Comparison of ENCODE assay signal across 20 cellular contexts in genomic region chr6:5050009-5050408, GRCh38.
"Had no signal": no experiment of that assay in that cellular context is flagged by ENCODE, and none has a peak within 500 bp of the region (broad histone marks: within the 10 kb centered on the region; RNA-seq: fewer than 3 reads in every experiment).

No MANE protein-coding gene starts in this region.

- H3K27ac Mint-ChIP-seq: activated naive CD8-positive, alpha-beta T cell treated with anti-CD3 and anti-CD28 coated beads for 36 hours; dendritic cell treated with granulocyte-macrophage colony-stimulating factor and Interleukin-4, amounts not matched to agents 40 ng/mL and 50 ng/mL, for 4 days; immature natural killer cell; memory B cell; naive thymus-derived CD8-positive, alpha-beta T cell; stimulated activated naive CD8-positive, alpha-beta T cell treated with anti-CD3 and anti-CD28 coated beads, Interleukin-15, amount 100 ng/mL, for 72 hours had no signal

- DNase-seq: activated CD4-positive, alpha-beta T cell treated with anti-CD3 and anti-CD28 coated beads, Interleukin-2, amount 50 U/mL, for 48 hours; activated naive CD4-positive, alpha-beta T cell; activated naive CD8-positive, alpha-beta T cell treated with anti-CD3 and anti-CD28 coated beads for 36 hours; amniotic stem cell; effector CD8-positive, alpha-beta T cell; heart right ventricle; immature natural killer cell; kidney glomerular epithelial cell; left ventricle myocardium superior; mucosa of descending colon; naive thymus-derived CD8-positive, alpha-beta T cell; ovary; right lobe of liver; stimulated activated CD4-positive, alpha-beta T cell treated with anti-CD3 and anti-CD28 coated beads, Interleukin-4, amount 100 ng/mL, for 1 hour; stimulated activated naive CD8-positive, alpha-beta T cell treated with anti-CD3 and anti-CD28 coated beads, Interleukin-15, amount 100 ng/mL, for 72 hours; transverse colon; uterus; WERI-Rb-1 had no signal

- ATAC-seq: heart right ventricle; left ventricle myocardium superior; mucosa of descending colon; naive thymus-derived CD8-positive, alpha-beta T cell; right lobe of liver; stimulated activated naive CD8-positive, alpha-beta T cell treated with anti-CD3 and anti-CD28 coated beads, Interleukin-15, amount 100 ng/mL, for 72 hours had no signal

- H3K4me1 Mint-ChIP-seq: activated naive CD8-positive, alpha-beta T cell treated with anti-CD3 and anti-CD28 coated beads for 36 hours; immature natural killer cell; memory B cell; stimulated activated naive CD8-positive, alpha-beta T cell treated with anti-CD3 and anti-CD28 coated beads, Interleukin-15, amount 100 ng/mL, for 72 hours had no signal

- H3K4me3 Mint-ChIP-seq: activated naive CD8-positive, alpha-beta T cell treated with anti-CD3 and anti-CD28 coated beads for 36 hours; dendritic cell treated with granulocyte-macrophage colony-stimulating factor and Interleukin-4, amounts not matched to agents 40 ng/mL and 50 ng/mL, for 4 days; immature natural killer cell; memory B cell; naive thymus-derived CD8-positive, alpha-beta T cell; stimulated activated naive CD8-positive, alpha-beta T cell treated with anti-CD3 and anti-CD28 coated beads, Interleukin-15, amount 100 ng/mL, for 72 hours had no signal

- H3K27me3 Mint-ChIP-seq: activated naive CD8-positive, alpha-beta T cell treated with anti-CD3 and anti-CD28 coated beads for 36 hours; dendritic cell treated with granulocyte-macrophage colony-stimulating factor and Interleukin-4, amounts not matched to agents 40 ng/mL and 50 ng/mL, for 4 days; stimulated activated naive CD8-positive, alpha-beta T cell treated with anti-CD3 and anti-CD28 coated beads, Interleukin-15, amount 100 ng/mL, for 72 hours had no signal
